36 cellular contexts compared by ENCODE assay signal in genomic region chr19:7981199-7981598, GRCh38. TPM values are rescaled to one million over a fixed set of nuclear protein-coding genes. Genes with fewer than 3 reads are reported as not detected.
"Had no signal": no experiment of that assay in that cellular context is flagged by ENCODE, and none has a peak within 500 bp of the region (broad histone marks: within the 10 kb centered on the region; RNA-seq: fewer than 3 reads in every experiment).

No MANE protein-coding gene starts in this region.

- H3K9me3 ChIP-seq: adrenal gland, MG63, Peyer's patch had no signal

- H3K27ac ChIP-seq: brain microvascular endothelial cell had no signal

- DNase-seq: activated B cell treated with CpG ODN at 0.5 μM for 24 hours; activated CD4-positive, alpha-beta memory T cell treated with anti-CD3 and anti-CD28 coated beads for 36 hours; activated CD4-positive, alpha-beta T cell treated with anti-CD3 and anti-CD28 coated beads for 4 hours; activated CD4-positive, alpha-beta T cell treated with anti-CD3 and anti-CD28 coated beads, Interleukin-2, amount 50 U/mL, for 1 hour; activated CD4-positive, CD25-positive, alpha-beta regulatory T cell treated with anti-CD3 and anti-CD28 coated beads, Interleukin-2, amount 50 U/mL, for 72 hours; activated CD8-positive, alpha-beta memory T cell treated with anti-CD3 and anti-CD28 coated beads, Interleukin-2, amount 50 U/mL, for 4 hours; activated gamma-delta T cell treated with Interleukin-2 at 50 U/mL for 16 hours; activated naive CD4-positive, alpha-beta T cell treated with anti-CD3 and anti-CD28 coated beads for 36 hours; activated T-cell treated with anti-CD3 and anti-CD28 coated beads for 4 hours; activated T-cell treated with anti-CD3 and anti-CD28 coated beads, Interleukin-2, amount 50 U/mL, for 4 hours; adrenal gland; brain microvascular endothelial cell; central memory CD4-positive, alpha-beta T cell; Kasumi-1; KG1; MG63; NCI-H1048; NCI-H1105 treated with DMSO at 0.1 percent for 48 hours; NCI-H1436; NCI-H1694; NCI-H2029; NCI-H345; NCI-H524 treated with DMSO at 0.1 percent for 48 hours; NCI-H748 treated with DMSO at 0.1 percent for 48 hours; NK-92 treated with Interleukin-12 subunit alpha and Interleukin-12 subunit beta, amount 100 ng/mL, for 24 hours; PC-3; Peyer's patch; RPMI8226; SW 1271; T-helper 1 cell; T-helper 2 cell; T-helper 9 cell had no signal

- H3K9me3 Mint-ChIP-seq: activated B cell treated with CpG ODN at 0.5 μM for 24 hours; activated CD4-positive, alpha-beta memory T cell treated with anti-CD3 and anti-CD28 coated beads for 36 hours; activated naive CD4-positive, alpha-beta T cell treated with anti-CD3 and anti-CD28 coated beads for 36 hours; activated naive CD4-positive, alpha-beta T cell treated with anti-CD3 and anti-CD28 coated beads, Interleukin-2, amount 50 U/mL, for 72 hours; activated T-cell treated with anti-CD3 and anti-CD28 coated beads, Interleukin-2, amount 50 U/mL, for 4 hours; activated T-helper 1 cell treated with anti-CD3 and anti-CD28 coated beads, Interleukin-12 subunit alpha, Interleukin-12 subunit beta, Interleukin-2, Interleukin-4 antibody, amounts not matched to agents 30 ng/mL and 10 ng/mL and 1 ng/mL, durations not matched to agents 14 hours and 24 hours and 36 hours; IgD-negative memory B cell had no signal

- H3K27me3 Mint-ChIP-seq: activated B cell treated with CpG ODN at 0.5 μM for 24 hours; activated CD4-positive, alpha-beta memory T cell treated with anti-CD3 and anti-CD28 coated beads for 36 hours; IgD-negative memory B cell had no signal

- H3K27ac Mint-ChIP-seq: activated B cell treated with CpG ODN at 0.5 μM for 24 hours; activated CD4-positive, alpha-beta memory T cell treated with anti-CD3 and anti-CD28 coated beads for 36 hours; activated naive CD4-positive, alpha-beta T cell treated with anti-CD3 and anti-CD28 coated beads for 36 hours; activated T-helper 1 cell treated with anti-CD3 and anti-CD28 coated beads, Interleukin-12 subunit alpha, Interleukin-12 subunit beta, Interleukin-2, Interleukin-4 antibody, amounts not matched to agents 30 ng/mL and 10 ng/mL and 1 ng/mL, durations not matched to agents 14 hours and 24 hours and 36 hours; IgD-negative memory B cell had no signal

- H3K4me3 ChIP-seq: adrenal gland, MG63, Peyer's patch had no signal

- H3K4me3 Mint-ChIP-seq: activated B cell treated with CpG ODN at 0.5 μM for 24 hours; activated CD4-positive, alpha-beta memory T cell treated with anti-CD3 and anti-CD28 coated beads for 36 hours; activated naive CD4-positive, alpha-beta T cell treated with anti-CD3 and anti-CD28 coated beads for 36 hours; activated T-cell treated with anti-CD3 and anti-CD28 coated beads, Interleukin-2, amount 50 U/mL, for 4 hours; activated T-helper 1 cell treated with anti-CD3 and anti-CD28 coated beads, Interleukin-12 subunit alpha, Interleukin-12 subunit beta, Interleukin-2, Interleukin-4 antibody, amounts not matched to agents 30 ng/mL and 10 ng/mL and 1 ng/mL, durations not matched to agents 14 hours and 24 hours and 36 hours; IgD-negative memory B cell had no signal

- H3K4me1 ChIP-seq: Peyer's patch had no signal

- H3K4me1 Mint-ChIP-seq: activated B cell treated with CpG ODN at 0.5 μM for 24 hours had no signal

- H3K27me3 ChIP-seq: adrenal gland, brain microvascular endothelial cell, MG63, Peyer's patch had no signal

- ATAC-seq: activated naive CD4-positive, alpha-beta T cell treated with anti-CD3 and anti-CD28 coated beads, Interleukin-2, amount 50 U/mL, for 72 hours; activated T-cell treated with anti-CD3 and anti-CD28 coated beads, Interleukin-2, amount 50 U/mL, for 4 hours; PC-3; Right ventricle myocardium inferior had no signal

RNA-seq across cellular contexts. Expression of gene CTXN1, which starts 55.3 kb away (rescaled TPM):
- total RNA-seq: activated B cell treated with CpG ODN at 0.5 μM for 24 hours had no signal
- polyA plus RNA-seq: IgD-negative memory B cell had no signal
